In the genomic region with DNA sequence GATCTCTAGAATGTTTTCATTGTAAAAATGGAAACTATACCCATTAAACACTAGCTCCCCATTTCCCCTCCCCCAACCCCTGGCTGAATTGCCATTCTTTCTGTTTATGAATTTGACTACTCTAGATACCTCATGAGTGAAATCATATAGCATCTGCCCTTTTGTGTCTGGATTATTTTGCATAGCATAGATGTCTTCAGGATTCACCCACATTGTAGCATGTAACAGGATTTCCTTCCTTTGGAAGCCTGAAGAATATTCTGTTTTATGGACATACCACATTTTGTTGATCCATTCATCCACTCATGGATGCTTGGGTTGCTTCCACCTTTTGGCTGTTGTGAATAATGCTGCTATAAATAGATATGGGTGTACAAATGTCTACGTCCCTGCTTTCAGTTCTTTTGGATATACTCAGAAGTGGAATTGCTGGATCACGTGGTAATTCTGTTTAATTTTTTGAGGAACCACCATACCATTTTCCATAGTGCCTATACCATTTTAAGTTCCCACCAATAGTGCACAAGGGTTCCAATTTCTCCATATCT, we compare ENCODE assay signal across 32 cellular contexts.
"Had no signal": no experiment of that assay in that cellular context is flagged by ENCODE, and none has a peak within 500 bp of the region (broad histone marks: within the 10 kb centered on the region; RNA-seq: fewer than 3 reads in every experiment).

No MANE protein-coding gene starts in this region.

- H3K27ac ChIP-seq: PC-9, RWPE1, VCaP had no signal

- H3K4me3 ChIP-seq: PC-9 had no signal

- H2AFZ ChIP-seq: PC-9 had no signal

- H3K4me2 ChIP-seq: PC-9 had no signal

- ATAC-seq: activated naive CD8-positive, alpha-beta T cell treated with anti-CD3 and anti-CD28 coated beads, Interleukin-2, amount 50 U/mL, for 24 hours; activated T-cell treated with anti-CD3 and anti-CD28 coated beads, Interleukin-2, amount 50 U/mL, for 4 hours; Right ventricle myocardium inferior; SK-N-SH treated with all-trans-retinoic acid at 6 μM for 48 hours had no signal

- DNase-seq: activated B cell treated with CpG ODN at 0.5 μM for 24 hours; activated CD4-positive, alpha-beta memory T cell treated with anti-CD3 and anti-CD28 coated beads for 36 hours; activated CD4-positive, alpha-beta T cell treated with anti-CD3 and anti-CD28 coated beads for 4 hours; activated CD4-positive, alpha-beta T cell treated with anti-CD3 and anti-CD28 coated beads, Interleukin-2, amount 50 U/mL, for 1 hour; activated CD4-positive, CD25-positive, alpha-beta regulatory T cell treated with anti-CD3 and anti-CD28 coated beads, Interleukin-2, amount 50 U/mL, for 72 hours; activated CD8-positive, alpha-beta memory T cell treated with anti-CD3 and anti-CD28 coated beads, Interleukin-2, amount 50 U/mL, for 4 hours; activated naive CD4-positive, alpha-beta T cell treated with anti-CD3 and anti-CD28 coated beads, Interleukin-2, amount 10 ng/mL, durations not matched to agents 7 days and 5 days; activated naive CD8-positive, alpha-beta T cell treated with anti-CD3 and anti-CD28 coated beads, Interleukin-2, amount 50 U/mL, for 24 hours; activated T-cell treated with anti-CD3 and anti-CD28 coated beads for 4 hours; activated T-cell treated with anti-CD3 and anti-CD28 coated beads, Interleukin-2, amount 50 U/mL, for 4 hours; anterior cingulate cortex; caudate nucleus; cerebellar nuclear complex; NCI-H1105; NCI-H1436 treated with DMSO at 0.1 percent for 48 hours; NCI-H1694 treated with DMSO at 0.1 percent for 48 hours; NCI-H2029; NCI-H2107; NCI-H2171; NCI-H510A treated with DMSO at 0.1 percent for 48 hours; NCI-H748 treated with DMSO at 0.1 percent for 48 hours; NK-92 treated with Interleukin-12 subunit alpha and Interleukin-12 subunit beta, amount 100 ng/mL, for 24 hours; PC-9; SIG-M5; SW 1271; T-helper 1 cell; T-helper 2 cell; T-helper 9 cell had no signal
